ENCODE assay signal across 8 cellular contexts in the genomic region with DNA sequence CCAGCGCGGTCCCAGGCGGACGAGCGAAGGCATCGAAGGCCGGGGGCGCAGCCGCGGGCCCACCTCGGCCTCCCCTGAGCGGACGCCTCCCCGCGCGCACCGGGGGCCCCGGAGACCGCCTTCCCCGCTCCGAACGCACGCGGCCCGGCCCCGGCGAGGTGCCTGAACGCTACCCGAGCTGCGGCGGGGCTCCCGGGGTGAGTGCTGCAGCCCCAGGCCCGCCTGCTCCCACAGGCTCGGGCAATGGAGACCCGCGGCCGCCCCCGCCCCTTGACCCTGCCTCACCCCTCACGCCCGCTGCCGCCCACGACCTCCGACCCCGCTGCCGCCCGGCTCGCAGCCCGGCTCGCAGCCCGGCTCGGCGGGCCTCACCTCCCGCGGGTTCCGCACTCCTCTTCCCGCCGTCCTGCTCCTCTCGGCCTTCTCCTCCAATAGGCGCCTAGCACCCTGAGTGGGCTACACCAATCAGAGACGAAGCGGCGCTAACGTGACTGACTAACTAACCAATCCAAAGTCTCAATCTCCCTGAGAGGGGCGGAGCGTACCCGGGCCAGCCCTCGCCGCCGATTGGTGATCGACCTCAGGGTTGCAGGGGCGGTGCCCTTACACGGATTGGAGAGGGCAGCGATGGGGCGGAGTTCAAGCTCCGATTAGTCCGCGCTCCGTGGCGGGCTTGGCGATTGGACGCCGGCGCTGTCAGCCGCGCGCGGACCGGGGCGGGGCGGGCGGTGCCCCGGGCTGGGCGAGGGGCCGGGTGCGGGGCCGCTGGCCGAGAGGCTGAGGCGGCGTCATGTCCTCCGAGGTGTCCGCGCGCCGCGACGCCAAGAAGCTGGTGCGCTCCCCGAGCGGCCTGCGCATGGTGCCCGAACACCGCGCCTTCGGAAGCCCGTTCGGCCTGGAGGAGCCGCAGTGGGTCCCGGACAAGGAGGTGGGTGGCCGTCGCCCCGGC. TPM values are rescaled to one million over a fixed set of nuclear protein-coding genes. Genes with fewer than 3 reads are reported as not detected.
A peak's percentile ranks its signal among the peaks of the same experiment; 100 is the strongest.
DNase-seq lines count a peak whose midpoint lies in the region; TF ChIP-seq lines count a peak whose summit lies in the region.

A gene (minus strand): TSS at position 400 of the 949 bp plus-strand sequence. CDS start 4,364 bp downstream, outside the sequence.
A gene (plus strand): TSS at position 759 of the 949 bp plus-strand sequence. CDS start 32 bp downstream, at position 791.

- H3K4me1 Mint-ChIP-seq in HFFc6 (ENCODE audit: low read depth) = peaks cover 30% of the 10 kb centered on the region
- H3K4me1 Mint-ChIP-seq in activated naive CD4-positive, alpha-beta T cell treated with anti-CD3 and anti-CD28 coated beads, Interleukin-2, amount 10 ng/mL, durations not matched to agents 7 days and 5 days = peaks cover 79% of the 10 kb centered on the region

- TF ChIP-seq CTCF in HFFc6 (IDR thresholded peaks at IDR 0.05) = no peak
- TF ChIP-seq CTCF in NB4 (IDR thresholded peaks at IDR 0.05; ENCODE audit: low read depth, low read length) = no peak
- no peak for TF ChIP-seq CTCF in suprapubic skin (IDR thresholded peaks at IDR 0.05)

- H3K27ac ChIP-seq in SK-N-MC (peak within 1 kb of the TSS; percentile 79), suprapubic skin (peak within 1 kb of the TSS; percentile 94)

- no peak for TF ChIP-seq EP300 in suprapubic skin (IDR thresholded peaks at IDR 0.05)

- H3K36me3 ChIP-seq in SK-N-MC (ENCODE audit: insufficient read depth, low read length) = peaks cover 14% of the 10 kb centered on the region; the same call in 1 of the 2 replicates
- H3K36me3 ChIP-seq in suprapubic skin = no peaks in the 10 kb centered on the region

- H3K4me3 Mint-ChIP-seq in HFFc6 = peak within 1 kb of the TSS; percentile 87
- H3K4me3 Mint-ChIP-seq in activated naive CD4-positive, alpha-beta T cell treated with anti-CD3 and anti-CD28 coated beads, Interleukin-2, amount 10 ng/mL, durations not matched to agents 7 days and 5 days = peak within 1 kb of the TSS; percentile 95

- CTCF ChIA-PET in activated naive CD4-positive, alpha-beta T cell treated with anti-CD3 and anti-CD28 coated beads, Interleukin-2, amount 10 ng/mL, durations not matched to agents 7 days and 5 days (lab: Charles Lee) = no interaction called here

- H3K9me3 Mint-ChIP-seq in HFFc6 = peaks cover 4% of the 10 kb centered on the region; the same call in 1 of the 2 replicates
- no peaks in the 10 kb centered on the region for H3K9me3 Mint-ChIP-seq in activated naive CD4-positive, alpha-beta T cell treated with anti-CD3 and anti-CD28 coated beads, Interleukin-2, amount 10 ng/mL, durations not matched to agents 7 days and 5 days

- H3K27ac Mint-ChIP-seq in HFFc6 = peak within 1 kb of the TSS; percentile 78
- peak within 1 kb of the TSS; percentile 89 for H3K27ac Mint-ChIP-seq in activated naive CD4-positive, alpha-beta T cell treated with anti-CD3 and anti-CD28 coated beads, Interleukin-2, amount 10 ng/mL, durations not matched to agents 7 days and 5 days

- H3K9me3 ChIP-seq in SK-N-MC (ENCODE audit: low read depth, low read length) = no peaks in the 10 kb centered on the region
- H3K9me3 ChIP-seq in suprapubic skin = no peaks in the 10 kb centered on the region

- TF ChIP-seq POLR2A in NB4 (IDR thresholded peaks at IDR 0.05; ENCODE audit: extremely low read depth, insufficient read length) (peak; percentile 66), suprapubic skin (IDR thresholded peaks at IDR 0.05) (peak in 1 of 2 donors; percentile 73)

- peak within 1 kb of the TSS; percentile 96 for H3K9ac ChIP-seq in SK-N-MC (ENCODE audit: insufficient read length)

- DNase-seq in GM04503 (ENCODE audit: low read depth) (peak; percentile 95), HFFc6 (peak; percentile 99), NB4 (ENCODE audit: low read depth) (peak; percentile 99), SK-N-MC (ENCODE audit: low read depth, low spot score) (peak; percentile 98), germinal center (ENCODE audit: low spot score) (peak; percentile 100), non-pigmented ciliary epithelial cell (ENCODE audit: low read depth) (peak; percentile 96), suprapubic skin (ENCODE audit: low spot score in 2 of 2) (peak; percentile 100)
- DNase-seq in activated naive CD4-positive, alpha-beta T cell treated with anti-CD3 and anti-CD28 coated beads, Interleukin-2, amount 10 ng/mL, durations not matched to agents 7 days and 5 days = peak; percentile 100

- H3K27me3 ChIP-seq in suprapubic skin = no peaks in the 10 kb centered on the region

- H3K27me3 Mint-ChIP-seq in HFFc6 (ENCODE audit: insufficient read depth) = peaks cover 22% of the 10 kb centered on the region
- H3K27me3 Mint-ChIP-seq in activated naive CD4-positive, alpha-beta T cell treated with anti-CD3 and anti-CD28 coated beads, Interleukin-2, amount 10 ng/mL, durations not matched to agents 7 days and 5 days = no peaks in the 10 kb centered on the region

- peaks cover 84% of the 10 kb centered on the region for H3K4me1 ChIP-seq in suprapubic skin

- H3K4me3 ChIP-seq in NB4 (ENCODE audit: low read depth, low read length) (peak within 1 kb of the TSS; percentile 76), SK-N-MC (peak within 1 kb of the TSS; percentile 90), suprapubic skin (peak within 1 kb of the TSS; percentile 78)

- 2% methylated on average over 17 of the region's 121 CpGs for WGBS in suprapubic skin

- H3K36me3 Mint-ChIP-seq in HFFc6 (ENCODE audit: low read depth) = peaks cover 18% of the 10 kb centered on the region
- peaks cover 3% of the 10 kb centered on the region for H3K36me3 Mint-ChIP-seq in activated naive CD4-positive, alpha-beta T cell treated with anti-CD3 and anti-CD28 coated beads, Interleukin-2, amount 10 ng/mL, durations not matched to agents 7 days and 5 days

RNA-seq across cellular contexts. Expression of the first gene that starts in this region (rescaled TPM):
- 10 to 100 TPM in 5 of 6 experiments, 1 to 10 TPM in 1; 7.3 to 15.7 (median 13.4) TPM for total RNA-seq in HFFc6 (2021; fragmentation: NEBNext Ultra II Directional; extraction: Animal tissue kit (Norgen Biotek cat#: 25700))
- total RNA-seq in suprapubic skin = 10 to 100 TPM in 3 of 4 donors, 1 to 10 TPM in 1; 7.5 to 20.5 (median 19.5) TPM

RNA-seq across cellular contexts. Expression of the second gene that starts in this region (rescaled TPM):
- total RNA-seq in HFFc6 (2021; fragmentation: NEBNext Ultra II Directional; extraction: Animal tissue kit (Norgen Biotek cat#: 25700)) = 10 to 100 TPM; 40.9 to 47.7 (median 42.1) TPM
- 100 to 1,000 TPM; 168 to 190 (median 177) TPM for total RNA-seq in suprapubic skin

Comparison
In these comparisons a context has a peak if more than half of its experiments do, and no peak if none do; other contexts are left out.
1. Peak in every context shown above with its lines: DNase-seq, H3K4me3 ChIP-seq and H3K27ac ChIP-seq.